ENCODE assay signal across 2 cellular contexts in genomic region chr19:14916848-14917247, GRCh38.
TF ChIP-seq lines count a peak whose summit lies in the region.

No MANE protein-coding gene starts in this region.

TF ChIP-seq in SK-N-SH, 30 proteins besides CTCF, POLR2A, EP300 and RAD21 (continued from another document):
- TF ChIP-seq MAX (IDR thresholded peaks at IDR 0.05; ENCODE audit: low read depth) (no peak), NFIC (IDR thresholded peaks at IDR 0.05; ENCODE audit: borderline replicate concordance) (no peak), IRF3 (IDR thresholded peaks at IDR 0.05; ENCODE audit: low read depth, low read length) (no peak)

TF ChIP-seq in SK-N-SH treated with all-trans-retinoic acid at 6 μM for 48 hours, 23 proteins besides CTCF, POLR2A, EP300 and RAD21 (continued from another document):
- TF ChIP-seq TSHZ2 (CRISPR knock-in tag; IDR thresholded peaks at IDR 0.05): no peak
- no peak for TF ChIP-seq CREB5 (CRISPR knock-in tag; IDR thresholded peaks at IDR 0.05; ENCODE audit: low read depth)
- TF ChIP-seq ARNTL (CRISPR knock-in tag; IDR thresholded peaks at IDR 0.05; ENCODE audit: borderline replicate concordance, low read depth): no peak
- TF ChIP-seq PPARA (CRISPR knock-in tag; IDR thresholded peaks at IDR 0.05; ENCODE audit: borderline replicate concordance): no peak
- TF ChIP-seq SNAI2 (CRISPR knock-in tag; IDR thresholded peaks at IDR 0.05): no peak
- no peak for TF ChIP-seq ZNF70 (CRISPR knock-in tag; IDR thresholded peaks at IDR 0.05)
- no peak for TF ChIP-seq CSRNP3 (CRISPR knock-in tag; IDR thresholded peaks at IDR 0.05)
- TF ChIP-seq GLIS3 (CRISPR knock-in tag; IDR thresholded peaks at IDR 0.05): no peak
- TF ChIP-seq ZFP3 (CRISPR knock-in tag; IDR thresholded peaks at IDR 0.05): no peak
- TF ChIP-seq PATZ1 (CRISPR knock-in tag; IDR thresholded peaks at IDR 0.05; ENCODE audit: borderline replicate concordance): no peak
- no peak for TF ChIP-seq ESRRG (CRISPR knock-in tag; IDR thresholded peaks at IDR 0.05)
- no peak for TF ChIP-seq CSDC2 (CRISPR knock-in tag; IDR thresholded peaks at IDR 0.05)
